ENCODE assay signal across 10 cellular contexts in genomic region chr7:3272691-3273141, GRCh38. TPM values are rescaled to one million over a fixed set of nuclear protein-coding genes. Genes with fewer than 3 reads are reported as not detected.
DNase-seq lines count a peak whose midpoint lies in the region; ATAC-seq, FAIRE-seq and TF ChIP-seq lines count a peak whose summit lies in the region.
"Had no signal": no experiment of that assay in that cellular context is flagged by ENCODE, and none has a peak within 500 bp of the region (broad histone marks: within the 10 kb centered on the region; RNA-seq: fewer than 3 reads in every experiment).

No MANE protein-coding gene starts in this region.

- H3K27ac ChIP-seq in pancreas (no peak overlapping the region), caudate nucleus (ENCODE audit: low read depth, low read length) (no peak overlapping the region)
- H3K27ac ChIP-seq: upper lobe of right lung had no signal

- H3K27me3 ChIP-seq in pancreas: no peaks in the 10 kb centered on the region
- H3K27me3 ChIP-seq: upper lobe of right lung had no signal

- no peak for TF ChIP-seq CTCF in chondrocyte (IDR thresholded peaks at IDR 0.05)
- TF ChIP-seq CTCF in pancreas (IDR thresholded peaks at IDR 0.05): no peak

- H3K36me3 ChIP-seq in pancreas: no peaks in the 10 kb centered on the region
- H3K36me3 ChIP-seq: upper lobe of right lung had no signal

- H3K4me3 Mint-ChIP-seq in chondrocyte (ENCODE audit: unreplicated experiment): no peak overlapping the region

- H3K9me3 Mint-ChIP-seq in chondrocyte (ENCODE audit: low read depth): no peaks in the 10 kb centered on the region

- FAIRE-seq in pancreas (lab: Jason Lieb, UNC): no peak

- no peaks in the 10 kb centered on the region for H3K9me3 ChIP-seq in pancreas
- H3K9me3 ChIP-seq: upper lobe of right lung had no signal

- peak overlapping the region; percentile 71 for H3K27ac Mint-ChIP-seq in chondrocyte (ENCODE audit: unreplicated experiment)

- H3K36me3 Mint-ChIP-seq in chondrocyte (ENCODE audit: low read depth): no peaks in the 10 kb centered on the region

- DNase-seq in HS-5 (ENCODE audit: low read depth) (peak; percentile 63), NCI-H524 (lab: John Stamatoyannopoulos, UW) (peak; percentile 89 to 96), chondrocyte (ENCODE audit: low spot score) (no peak), pancreas (peak in 4 of 6 donors; percentile 17 to 74 (median 34)), UCSD-AML1 (lab: John Stamatoyannopoulos, UW; ENCODE audit: unreplicated experiment) (no peak), NCI-H774 (lab: John Stamatoyannopoulos, UW) (no peak), caudate nucleus (lab: John Stamatoyannopoulos, UW) (no peak)
- DNase-seq: upper lobe of right lung had no signal

- intact Hi-C loops in pancreas (cut with DNase I): no loop called here

- H3K27me3 Mint-ChIP-seq in chondrocyte (ENCODE audit: low read depth): no peaks in the 10 kb centered on the region

- peaks cover 0 to 5% (median 0%) of the 10 kb centered on the region in 3 donors for H3K4me1 ChIP-seq in pancreas
- H3K4me1 ChIP-seq: upper lobe of right lung had no signal

- 61 to 68% methylated on average over 2 of the region's 2 CpGs for WGBS in pancreas, 2 donors

- ATAC-seq in pancreas (peak; percentile 79 to 97 (median 82)), GM21381 (IDR thresholded peaks at IDR 0.05; ENCODE audit: unreplicated experiment) (no peak)
- ATAC-seq: esophagus mucosa, upper lobe of right lung had no signal

- H3K4me1 Mint-ChIP-seq in chondrocyte (ENCODE audit: low read depth): peaks cover 22% of the 10 kb centered on the region

- H3K4me3 ChIP-seq in pancreas: no peak overlapping the region
- H3K4me3 ChIP-seq: upper lobe of right lung had no signal

RNA-seq across cellular contexts. Expression of gene SDK1, which starts 28.3 kb away (rescaled TPM):
- total RNA-seq in chondrocyte: 9.5 to 12.2 TPM (median 10.9 TPM) in 3 replicates
- total RNA-seq in pancreas: 10 to 100 TPM; 15.0 to 30.8 (median 22.3) TPM
- polyA plus RNA-seq in pancreas: 10 to 100 TPM; 10.8 to 15.1 TPM

Comparison
In these comparisons a context has a peak if more than half of its experiments do, and no peak if none do; other contexts are left out.
1. DNase-seq: peak in HS-5 (single experiment), NCI-H524 (2 of 2) and pancreas (4 of 6); none in chondrocyte (single experiment), UCSD-AML1 (single experiment), NCI-H774 (single experiment) and caudate nucleus (0 of 61).